In the genomic region with DNA sequence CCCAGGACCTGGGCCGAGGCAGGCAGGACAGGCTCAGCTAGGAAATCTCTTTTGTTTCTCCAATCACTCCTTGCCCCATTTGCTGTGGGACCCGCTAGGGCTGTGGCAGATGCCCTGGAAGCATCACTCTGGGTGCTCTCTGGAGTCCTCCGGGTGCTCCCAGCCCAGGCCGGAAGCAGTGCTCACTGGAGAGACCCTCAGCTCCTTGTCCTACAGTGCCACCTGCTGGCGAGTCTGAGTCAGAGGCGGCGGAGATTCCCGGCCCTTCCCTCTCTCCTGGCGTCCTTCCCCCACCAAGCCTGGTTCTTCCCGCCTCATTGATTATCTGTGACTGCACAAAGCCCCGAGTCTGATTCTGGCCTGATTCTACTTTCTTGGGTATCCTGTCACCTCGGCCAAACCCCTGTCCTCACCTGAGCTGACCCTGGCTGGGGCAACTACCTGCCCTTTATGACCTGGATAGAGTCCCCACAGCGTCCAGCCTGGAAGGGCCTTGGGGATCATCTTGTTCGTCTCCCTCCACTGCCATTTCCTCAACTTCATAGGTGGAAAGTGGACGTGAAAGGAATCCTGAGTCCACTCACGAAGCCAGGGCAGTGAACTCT, we compare ENCODE assay signal across 8 cellular contexts. TPM values are rescaled to one million over a fixed set of nuclear protein-coding genes. Genes with fewer than 3 reads are reported as not detected.
DNase-seq lines count a peak whose midpoint lies in the region; ATAC-seq and TF ChIP-seq lines count a peak whose summit lies in the region.

No MANE protein-coding gene starts in this region.

- ATAC-seq in GM21529 (IDR thresholded peaks at IDR 0.05; ENCODE audit: unreplicated experiment) = no peak

- TF ChIP-seq EP300 in transverse colon (IDR thresholded peaks at IDR 0.05; ENCODE audit: low read depth) = no peak

- no peaks in the 10 kb centered on the region for H3K36me3 ChIP-seq in transverse colon

- no peak for TF ChIP-seq POLR2A in erythroblast (IDR thresholded peaks at IDR 0.05; ENCODE audit: low read length)
- no peak for TF ChIP-seq POLR2A in transverse colon (IDR thresholded peaks at IDR 0.05)

- no peaks in the 10 kb centered on the region for H3K9me3 ChIP-seq in transverse colon

- in situ Hi-C loops in transverse colon (cut with MboI; ENCODE audit: low pct_ligation_motif_present in 1 of 4, low pct_unique_long_range_greater_than_20kb in 1 of 4, low sequenced_read_pairs in 3 of 4) = loop anchor here in 2 of 4 donors (5.0 to 10.0 kb wide), 2 partner anchors 60 to 68 kb away; no protein-coding TSS in a partner anchor

- no peak overlapping the region for H3K4me3 ChIP-seq in transverse colon

- DNase-seq in AML-193 (lab: John Stamatoyannopoulos, UW) (peak; percentile 12 to 32), GM19238 (ENCODE audit: insufficient read length, low spot score) (peak; percentile 71), NCI-H2227 treated with DMSO at 0.1 percent for 48 hours (lab: John Stamatoyannopoulos, UW) (peak; percentile 40), erythroblast (lab: John Stamatoyannopoulos, UW) (peak; percentile 37 to 62), transverse colon (peak; percentile 73)
- DNase-seq in activated CD4-positive, alpha-beta T cell treated with anti-CD3 and anti-CD28 coated beads, Interleukin-2, amount 10 ng/mL, durations not matched to agents 7 days and 5 days = peak; percentile 56

- no peaks in the 10 kb centered on the region for H3K36me3 Mint-ChIP-seq in activated CD4-positive, alpha-beta T cell treated with anti-CD3 and anti-CD28 coated beads, Interleukin-2, amount 10 ng/mL, durations not matched to agents 7 days and 5 days (ENCODE audit: low read depth)
- no peaks in the 10 kb centered on the region for H3K36me3 Mint-ChIP-seq in nephron (ENCODE audit: low read depth)

- H3K27me3 ChIP-seq in transverse colon = peaks cover 80% of the 10 kb centered on the region

- no peaks in the 10 kb centered on the region for H3K4me1 ChIP-seq in transverse colon

- TF ChIP-seq CTCF in nephron (IDR thresholded peaks at IDR 0.05; ENCODE audit: unreplicated experiment in 3 of 3) (peak; percentile 87 to 93 (median 90)), transverse colon (IDR thresholded peaks at IDR 0.05) (peak; percentile 65 to 79 (median 74))

- POLR2A ChIA-PET in activated CD4-positive, alpha-beta T cell treated with anti-CD3 and anti-CD28 coated beads, Interleukin-2, amount 10 ng/mL, durations not matched to agents 7 days and 5 days (lab: Charles Lee) = interaction anchor here (0.6 kb wide), 1 partner anchor 44 kb away, joined by 5 read pairs; no protein-coding TSS in a partner anchor

- H3K9me3 Mint-ChIP-seq in activated CD4-positive, alpha-beta T cell treated with anti-CD3 and anti-CD28 coated beads, Interleukin-2, amount 10 ng/mL, durations not matched to agents 7 days and 5 days = no peaks in the 10 kb centered on the region
- no peaks in the 10 kb centered on the region for H3K9me3 Mint-ChIP-seq in nephron

- no peak overlapping the region for H3K27ac ChIP-seq in transverse colon

- no peak overlapping the region for H3K27ac Mint-ChIP-seq in activated CD4-positive, alpha-beta T cell treated with anti-CD3 and anti-CD28 coated beads, Interleukin-2, amount 10 ng/mL, durations not matched to agents 7 days and 5 days
- no peak overlapping the region for H3K27ac Mint-ChIP-seq in nephron

- no peak overlapping the region for H3K4me3 Mint-ChIP-seq in activated CD4-positive, alpha-beta T cell treated with anti-CD3 and anti-CD28 coated beads, Interleukin-2, amount 10 ng/mL, durations not matched to agents 7 days and 5 days
- H3K4me3 Mint-ChIP-seq in nephron = no peak overlapping the region

- H3K4me1 Mint-ChIP-seq in activated CD4-positive, alpha-beta T cell treated with anti-CD3 and anti-CD28 coated beads, Interleukin-2, amount 10 ng/mL, durations not matched to agents 7 days and 5 days = no peaks in the 10 kb centered on the region
- no peaks in the 10 kb centered on the region for H3K4me1 Mint-ChIP-seq in nephron

- intact Hi-C loops in transverse colon (cut with DNase I; ENCODE audit: low total_unique reads) = loop anchor here (2.0 kb wide), 1 partner anchor 68 kb away; no protein-coding TSS in a partner anchor

- CTCF ChIA-PET in activated CD4-positive, alpha-beta T cell treated with anti-CD3 and anti-CD28 coated beads, Interleukin-2, amount 10 ng/mL, durations not matched to agents 7 days and 5 days (lab: Charles Lee) = interaction anchor here (0.6 to 2.3 kb wide), 5 partner anchors 10 to 321 kb away, joined by 3 to 8 read pairs (median 3); no protein-coding TSS in a partner anchor

- peaks cover 43% of the 10 kb centered on the region for H3K27me3 Mint-ChIP-seq in activated CD4-positive, alpha-beta T cell treated with anti-CD3 and anti-CD28 coated beads, Interleukin-2, amount 10 ng/mL, durations not matched to agents 7 days and 5 days
- peaks cover 89% of the 10 kb centered on the region for H3K27me3 Mint-ChIP-seq in nephron (ENCODE audit: low read depth)

- WGBS in transverse colon (ENCODE audit: low coverage in 1 of 2), 2 donors = 0 to 14% methylated on average over 8 to 16 of the region's 16 CpGs

RNA-seq across cellular contexts. Expression of a gene that starts 7.3 kb away (rescaled TPM):
- total RNA-seq in activated CD4-positive, alpha-beta T cell treated with anti-CD3 and anti-CD28 coated beads, Interleukin-2, amount 10 ng/mL, durations not matched to agents 7 days and 5 days = not detected
- not detected for total RNA-seq in transverse colon

Comparison
In these comparisons a context has a peak if more than half of its experiments do, and no peak if none do; other contexts are left out.
1. DNase-seq: peak in every context shown above with its lines; median percentile 73 in transverse colon; 71 in GM19238; 56 in activated CD4-positive, alpha-beta T cell treated with anti-CD3 and anti-CD28 coated beads, Interleukin-2, amount 10 ng/mL, durations not matched to agents 7 days and 5 days; 50 in erythroblast; 40 in NCI-H2227 treated with DMSO at 0.1 percent for 48 hours; 22 in AML-193.